9 cellular contexts compared by ENCODE assay signal in genomic region chr15:92833493-92834271, GRCh38.
DNase-seq lines count a peak whose midpoint lies in the region; ATAC-seq and TF ChIP-seq lines count a peak whose summit lies in the region.
"Had no signal": no experiment of that assay in that cellular context is flagged by ENCODE, and none has a peak within 500 bp of the region (broad histone marks: within the 10 kb centered on the region; RNA-seq: fewer than 3 reads in every experiment).

No MANE protein-coding gene starts in this region.

- H3K4me1 Mint-ChIP-seq in activated CD4-positive, alpha-beta T cell treated with anti-CD3 and anti-CD28 coated beads for 36 hours, result peaks cover 69% of the 10 kb centered on the region

- H3K9me3 ChIP-seq in lung (ENCODE audit: control insufficient read depth in 2 of 2, insufficient read depth in 1 of 2, low read length in 1 of 2) (no peaks in the 10 kb centered on the region), thoracic aorta (no peaks in the 10 kb centered on the region)

- CTCF ChIA-PET in activated CD4-positive, alpha-beta T cell treated with anti-CD3 and anti-CD28 coated beads for 36 hours (lab: Charles Lee), result interaction anchor here (0.6 to 6.5 kb wide), 9 partner anchors 9 to 1127 kb away, joined by 3 to 59 read pairs (median 3); no protein-coding TSS in a partner anchor

- intact Hi-C loops in activated CD4-positive, alpha-beta T cell treated with anti-CD3 and anti-CD28 coated beads for 36 hours (cut with DNase I, micrococcal nuclease), result no loop called here

- WGBS in lung, 2 donors, result 81 to 85% methylated on average over 5 of the region's 5 CpGs

- TF ChIP-seq CTCF in lung (IDR thresholded peaks at IDR 0.05; ENCODE audit: control extremely low read depth, extremely low read depth), result no peak
- no peak for TF ChIP-seq CTCF in thoracic aorta (IDR thresholded peaks at IDR 0.05)

- peak overlapping the region; percentile 79 to 99 for H3K27ac ChIP-seq in lung (ENCODE audit: low read depth in 1 of 2, low read length in 1 of 2)
- H3K27ac ChIP-seq in thoracic aorta, result peak overlapping the region; percentile 97 to 98

- POLR2A ChIA-PET in activated CD4-positive, alpha-beta T cell treated with anti-CD3 and anti-CD28 coated beads for 36 hours (lab: Charles Lee), result interaction anchor here (0.7 to 4.1 kb wide), 4 partner anchors 15 to 51 kb away, joined by 5 to 52 read pairs (median 16); no protein-coding TSS in a partner anchor

- ATAC-seq in activated CD4-positive, alpha-beta T cell treated with anti-CD3 and anti-CD28 coated beads for 36 hours, result no peak
- ATAC-seq in activated naive CD4-positive, alpha-beta T cell treated with anti-CD3 and anti-CD28 coated beads, Interleukin-2, amount 50 U/mL, for 72 hours, result no peak
- ATAC-seq in lung (ENCODE audit: insufficient read depth, low FRiP score), result no peak
- ATAC-seq in thoracic aorta (ENCODE audit: insufficient number of reproducible peaks, low FRiP score, low read depth), result no peak
- ATAC-seq in GM19463 (IDR thresholded peaks at IDR 0.05; ENCODE audit: unreplicated experiment), result no peak
- ATAC-seq in GM18520 (IDR thresholded peaks at IDR 0.05; ENCODE audit: unreplicated experiment), result no peak

- no peak for DNase-seq in activated CD4-positive, alpha-beta T cell treated with anti-CD3 and anti-CD28 coated beads for 36 hours
- no peak for DNase-seq in activated CD4-positive, alpha-beta T cell treated with anti-CD3 and anti-CD28 coated beads, Interleukin-2, amount 50 U/mL, for 48 hours
- DNase-seq in activated naive CD4-positive, alpha-beta T cell treated with anti-CD3 and anti-CD28 coated beads, Interleukin-2, amount 50 U/mL, for 72 hours (ENCODE audit: low spot score in 2 of 2), result no peak
- DNase-seq in lung (ENCODE audit: low spot score) (no peak), thoracic aorta (ENCODE audit: low spot score) (no peak), SW480 (ENCODE audit: low spot score) (no peak)
- DNase-seq: foreskin melanocyte had no signal

- H3K36me3 ChIP-seq in lung (ENCODE audit: control insufficient read depth in 2 of 2, insufficient read depth in 2 of 2, low read length in 2 of 2) (no peaks in the 10 kb centered on the region), thoracic aorta (no peaks in the 10 kb centered on the region)

- no peak overlapping the region for H3K4me3 ChIP-seq in lung
- peak overlapping the region; percentile 63 for H3K4me3 ChIP-seq in thoracic aorta

- no peaks in the 10 kb centered on the region for H3K9me3 Mint-ChIP-seq in activated CD4-positive, alpha-beta T cell treated with anti-CD3 and anti-CD28 coated beads for 36 hours (ENCODE audit: low read depth)
- no peaks in the 10 kb centered on the region for H3K9me3 Mint-ChIP-seq in activated naive CD4-positive, alpha-beta T cell treated with anti-CD3 and anti-CD28 coated beads, Interleukin-2, amount 50 U/mL, for 72 hours

- no peaks in the 10 kb centered on the region for H3K27me3 ChIP-seq in lung (ENCODE audit: control insufficient read depth, insufficient read depth)
- no peaks in the 10 kb centered on the region for H3K27me3 ChIP-seq in thoracic aorta (replicated peaks; ENCODE audit: insufficient read depth)

- H3K36me3 Mint-ChIP-seq in activated CD4-positive, alpha-beta T cell treated with anti-CD3 and anti-CD28 coated beads for 36 hours (ENCODE audit: low read depth), result peaks cover 3% of the 10 kb centered on the region
- H3K36me3 Mint-ChIP-seq in activated naive CD4-positive, alpha-beta T cell treated with anti-CD3 and anti-CD28 coated beads, Interleukin-2, amount 50 U/mL, for 72 hours, result peaks cover 4 to 12% of the 10 kb centered on the region in 2 donors

- peaks cover 4 to 15% of the 10 kb centered on the region in 2 donors for H3K4me1 ChIP-seq in lung (ENCODE audit: control insufficient read depth in 2 of 2, insufficient read depth in 2 of 2, low read length in 2 of 2)
- peaks cover 24 to 59% of the 10 kb centered on the region in 2 donors for H3K4me1 ChIP-seq in thoracic aorta (ENCODE audit: control insufficient read depth in 1 of 2, low read depth in 2 of 2)

- H3K27me3 Mint-ChIP-seq in activated CD4-positive, alpha-beta T cell treated with anti-CD3 and anti-CD28 coated beads for 36 hours, result no peaks in the 10 kb centered on the region

- peak overlapping the region; percentile 65 for H3K4me3 Mint-ChIP-seq in activated CD4-positive, alpha-beta T cell treated with anti-CD3 and anti-CD28 coated beads for 36 hours

- H3K27ac Mint-ChIP-seq in activated CD4-positive, alpha-beta T cell treated with anti-CD3 and anti-CD28 coated beads for 36 hours, result peak overlapping the region; percentile 96
- H3K27ac Mint-ChIP-seq in activated naive CD4-positive, alpha-beta T cell treated with anti-CD3 and anti-CD28 coated beads, Interleukin-2, amount 50 U/mL, for 72 hours, result peak overlapping the region; percentile 98 to 99
